12 cellular contexts compared by ENCODE assay signal in genomic region chr5:38023799-38024198, GRCh38.
DNase-seq lines count a peak whose midpoint lies in the region; ATAC-seq and TF ChIP-seq lines count a peak whose summit lies in the region.
"Had no signal": no experiment of that assay in that cellular context is flagged by ENCODE, and none has a peak within 500 bp of the region (broad histone marks: within the 10 kb centered on the region; RNA-seq: fewer than 3 reads in every experiment).

No MANE protein-coding gene starts in this region.

- no peak overlapping the region for H3K9ac ChIP-seq in OCI-LY3 (ENCODE audit: low read length)

- no peak overlapping the region for H3K4me3 ChIP-seq in OCI-LY3 (ENCODE audit: low read length)
- no peak overlapping the region for H3K4me3 ChIP-seq in esophagus muscularis mucosa
- no peak overlapping the region for H3K4me3 ChIP-seq in testis
- H3K4me3 ChIP-seq in WERI-Rb-1 (ENCODE audit: low read depth, low read length): no peak overlapping the region

- H3K4me1 ChIP-seq in OCI-LY3 (ENCODE audit: low read length): no peaks in the 10 kb centered on the region
- H3K4me1 ChIP-seq in esophagus muscularis mucosa: no peaks in the 10 kb centered on the region
- no peaks in the 10 kb centered on the region for H3K4me1 ChIP-seq in testis

- POLR2A ChIA-PET in activated CD8-positive, alpha-beta T cell treated with anti-CD3 and anti-CD28 coated beads for 36 hours (lab: Charles Lee): no interaction called here

- H3K27ac ChIP-seq in OCI-LY3 (ENCODE audit: low read length) (no peak overlapping the region), esophagus muscularis mucosa (replicated peaks in 1 of 4) (no peak overlapping the region), testis (no peak overlapping the region), WERI-Rb-1 (no peak overlapping the region)

- intact Hi-C loops in esophagus muscularis mucosa (cut with DNase I): no loop called here
- intact Hi-C loops in testis (cut with DNase I; ENCODE audit: low total_unique reads): no loop called here
- intact Hi-C loops in activated CD8-positive, alpha-beta T cell treated with anti-CD3 and anti-CD28 coated beads for 36 hours (cut with micrococcal nuclease): no loop called here

- TF ChIP-seq POLR2A in esophagus muscularis mucosa (IDR thresholded peaks at IDR 0.05; ENCODE audit: low read depth): no peak
- no peak for TF ChIP-seq POLR2A in testis (IDR thresholded peaks at IDR 0.05)

- H3K36me3 Mint-ChIP-seq in activated CD8-positive, alpha-beta T cell treated with anti-CD3 and anti-CD28 coated beads for 36 hours (ENCODE audit: low read depth): no peaks in the 10 kb centered on the region
- H3K36me3 Mint-ChIP-seq: naive B cell had no signal

- H3K27me3 Mint-ChIP-seq in activated CD8-positive, alpha-beta T cell treated with anti-CD3 and anti-CD28 coated beads for 36 hours: peaks cover 2% of the 10 kb centered on the region

- H3K4me3 Mint-ChIP-seq in activated CD8-positive, alpha-beta T cell treated with anti-CD3 and anti-CD28 coated beads for 36 hours: no peak overlapping the region
- H3K4me3 Mint-ChIP-seq: activated CD4-positive, alpha-beta T cell treated with anti-CD3 and anti-CD28 coated beads for 36 hours had no signal

- H3K9me3 Mint-ChIP-seq in activated CD8-positive, alpha-beta T cell treated with anti-CD3 and anti-CD28 coated beads for 36 hours: no peaks in the 10 kb centered on the region

- H3K27me3 ChIP-seq in OCI-LY3 (ENCODE audit: low read depth, low read length) (0 out of 2 replicates have a peak, but pooled peaks cover 12% of the 10 kb centered on the region), esophagus muscularis mucosa (no peaks in the 10 kb centered on the region), testis (no peaks in the 10 kb centered on the region), WERI-Rb-1 (ENCODE audit: insufficient read depth, low read depth, severe bottlenecking) (no peaks in the 10 kb centered on the region)

- H4K20me1 ChIP-seq in OCI-LY3 (ENCODE audit: insufficient read depth, low read length): no peaks in the 10 kb centered on the region

- no peak for TF ChIP-seq EP300 in esophagus muscularis mucosa (IDR thresholded peaks at IDR 0.05)

- H2AFZ ChIP-seq in OCI-LY3 (ENCODE audit: low read depth, low read length): no peak overlapping the region

- WGBS in esophagus muscularis mucosa: 57% methylated on average over 4 of the region's 4 CpGs
- 58 to 62% methylated on average over 4 of the region's 4 CpGs for WGBS in testis, 2 donors

- CTCF ChIA-PET in activated CD8-positive, alpha-beta T cell treated with anti-CD3 and anti-CD28 coated beads for 36 hours (lab: Charles Lee): no interaction called here

- DNase-seq in HS-5 (ENCODE audit: low read depth): peak; percentile 10
- DNase-seq in esophagus muscularis mucosa (ENCODE audit: extremely low spot score): no peak
- no peak for DNase-seq in testis
- DNase-seq in activated CD8-positive, alpha-beta T cell treated with anti-CD3 and anti-CD28 coated beads for 36 hours: no peak
- no peak for DNase-seq in WERI-Rb-1
- DNase-seq: activated CD4-positive, alpha-beta T cell treated with anti-CD3 and anti-CD28 coated beads for 36 hours; aorta; naive B cell; NCI-H187; NK-92 treated with Interleukin-12 subunit alpha and Interleukin-12 subunit beta, amount 100 ng/mL, for 24 hours had no signal

- no peak overlapping the region for H3K27ac Mint-ChIP-seq in activated CD8-positive, alpha-beta T cell treated with anti-CD3 and anti-CD28 coated beads for 36 hours
- H3K27ac Mint-ChIP-seq: activated CD4-positive, alpha-beta T cell treated with anti-CD3 and anti-CD28 coated beads for 36 hours had no signal

- no peak overlapping the region for H3K4me2 ChIP-seq in OCI-LY3 (ENCODE audit: low read length)

- no peaks in the 10 kb centered on the region for H3K79me2 ChIP-seq in OCI-LY3 (ENCODE audit: low read length)

- H3K36me3 ChIP-seq in OCI-LY3 (replicated peaks; ENCODE audit: low read depth, low read length) (no peaks in the 10 kb centered on the region), esophagus muscularis mucosa (no peaks in the 10 kb centered on the region), testis (ENCODE audit: low read depth, missing control alignments) (no peaks in the 10 kb centered on the region), WERI-Rb-1 (no peaks in the 10 kb centered on the region)

- H3K4me1 Mint-ChIP-seq in activated CD8-positive, alpha-beta T cell treated with anti-CD3 and anti-CD28 coated beads for 36 hours (ENCODE audit: low read depth): no peaks in the 10 kb centered on the region
- H3K4me1 Mint-ChIP-seq: activated CD4-positive, alpha-beta T cell treated with anti-CD3 and anti-CD28 coated beads for 36 hours; naive B cell had no signal

- ATAC-seq in activated CD8-positive, alpha-beta T cell treated with anti-CD3 and anti-CD28 coated beads for 36 hours: no peak
- ATAC-seq in GM19324 (IDR thresholded peaks at IDR 0.05; ENCODE audit: low FRiP score, unreplicated experiment): no peak
- ATAC-seq: activated CD4-positive, alpha-beta T cell treated with anti-CD3 and anti-CD28 coated beads for 36 hours had no signal

- peak; percentile 39 for TF ChIP-seq CTCF in OCI-LY3 (IDR thresholded peaks at IDR 0.05; ENCODE audit: low read depth, low read length)
- peak in 2 of 3 experiments; percentile 14 to 31 for TF ChIP-seq CTCF in esophagus muscularis mucosa (IDR thresholded peaks at IDR 0.05)
- TF ChIP-seq CTCF in testis (IDR thresholded peaks at IDR 0.05): peak in 2 of 3 experiments; percentile 9 to 21
- TF ChIP-seq CTCF in activated CD8-positive, alpha-beta T cell treated with anti-CD3 and anti-CD28 coated beads for 36 hours (IDR thresholded peaks at IDR 0.05): no peak
- no peak for TF ChIP-seq CTCF in WERI-Rb-1 (IDR thresholded peaks at IDR 0.05; ENCODE audit: low read depth, low read length)

- H3K9me3 ChIP-seq in OCI-LY3 (ENCODE audit: insufficient read depth, low read length) (no peaks in the 10 kb centered on the region), esophagus muscularis mucosa (no peaks in the 10 kb centered on the region), testis (no peaks in the 10 kb centered on the region), WERI-Rb-1 (ENCODE audit: severe bottlenecking) (no peaks in the 10 kb centered on the region)

Comparison
In these comparisons a context has a peak if more than half of its experiments do, and no peak if none do; other contexts are left out.
1. CTCF ChIP-seq: peak in OCI-LY3 (single experiment), esophagus muscularis mucosa (2 of 3) and testis (2 of 3); none in activated CD8-positive, alpha-beta T cell treated with anti-CD3 and anti-CD28 coated beads for 36 hours (single experiment) and WERI-Rb-1 (single experiment).